ENCODE assay signal across 16 cellular contexts in the genomic region with DNA sequence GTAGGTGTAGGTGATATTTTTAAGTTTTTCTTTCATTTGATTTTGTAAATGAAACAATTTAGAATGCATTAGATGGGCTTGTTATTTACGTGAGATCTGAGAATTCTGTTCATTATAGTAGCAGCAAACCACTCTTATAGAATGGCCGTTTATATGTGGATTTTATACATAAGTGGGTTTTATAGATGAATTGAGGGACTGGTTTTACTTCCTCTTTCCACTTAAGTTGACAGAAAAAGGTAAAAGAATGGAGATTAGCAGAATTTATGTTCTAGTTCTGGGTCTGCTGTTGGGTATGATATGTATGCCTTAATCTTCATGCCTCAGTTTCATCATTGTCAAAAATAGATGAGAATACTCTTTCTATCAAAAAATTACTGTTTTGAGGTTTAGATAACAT.
DNase-seq lines count a peak whose midpoint lies in the region; ATAC-seq and TF ChIP-seq lines count a peak whose summit lies in the region.
"Had no signal": no experiment of that assay in that cellular context is flagged by ENCODE, and none has a peak within 500 bp of the region (broad histone marks: within the 10 kb centered on the region; RNA-seq: fewer than 3 reads in every experiment).

No MANE protein-coding gene starts in this region.

- H3K36me3 Mint-ChIP-seq in memory B cell: peaks cover 8% of the 10 kb centered on the region

- TF ChIP-seq CTCF in RWPE2 (IDR thresholded peaks at IDR 0.05; ENCODE audit: poor library complexity, severe bottlenecking): no peak

- ATAC-seq in GM18868 (IDR thresholded peaks at IDR 0.05; ENCODE audit: unreplicated experiment) (peak; percentile 51), HG03135 (IDR thresholded peaks at IDR 0.05; ENCODE audit: unreplicated experiment) (peak; percentile 48), RWPE2 (ENCODE audit: low read depth) (no peak), memory B cell (ENCODE audit: low read depth) (peak; percentile 76)
- ATAC-seq: activated CD8-positive, alpha-beta memory T cell treated with anti-CD3 and anti-CD28 coated beads, Interleukin-2, amount 10 ng/mL, durations not matched to agents 7 days and 5 days; left lung had no signal

- H3K9me3 ChIP-seq in RWPE2 (ENCODE audit: severe bottlenecking): peaks cover 2% of the 10 kb centered on the region
- no peaks in the 10 kb centered on the region for H3K9me3 ChIP-seq in effector memory CD4-positive, alpha-beta T cell (ENCODE audit: control insufficient read depth, low read length)
- H3K9me3 ChIP-seq: left lung, suprapubic skin had no signal

- DNase-seq in RWPE2 (ENCODE audit: low spot score) (no peak), memory B cell (ENCODE audit: low spot score in 2 of 2) (no peak), superior temporal gyrus (ENCODE audit: extremely low spot score) (no peak), nucleus accumbens (lab: John Stamatoyannopoulos, UW) (no peak)
- DNase-seq in activated CD4-positive, alpha-beta T cell treated with anti-CD3 and anti-CD28 coated beads, Interleukin-2, amount 50 U/mL, for 4 hours: no peak
- no peak for DNase-seq in effector memory CD4-positive, alpha-beta T cell
- DNase-seq: activated CD8-positive, alpha-beta memory T cell treated with anti-CD3 and anti-CD28 coated beads, Interleukin-2, amount 10 ng/mL, durations not matched to agents 7 days and 5 days; CD4-positive, CD25-positive, alpha-beta regulatory T cell; left lung; NCI-H1105 treated with DMSO at 0.1 percent for 48 hours; NCI-H446 treated with DMSO at 0.1 percent for 48 hours had no signal

- H3K27me3 Mint-ChIP-seq in memory B cell: no peaks in the 10 kb centered on the region
- H3K27me3 Mint-ChIP-seq: activated CD8-positive, alpha-beta memory T cell treated with anti-CD3 and anti-CD28 coated beads, Interleukin-2, amount 10 ng/mL, durations not matched to agents 7 days and 5 days; activated naive CD8-positive, alpha-beta T cell; CD4-positive, CD25-positive, alpha-beta regulatory T cell had no signal

- peak overlapping the region; percentile 51 for H3K4me3 Mint-ChIP-seq in memory B cell
- H3K4me3 Mint-ChIP-seq: activated CD8-positive, alpha-beta memory T cell treated with anti-CD3 and anti-CD28 coated beads, Interleukin-2, amount 10 ng/mL, durations not matched to agents 7 days and 5 days; activated naive CD8-positive, alpha-beta T cell; neural progenitor cell had no signal

- peaks cover 22% of the 10 kb centered on the region for H3K36me3 ChIP-seq in RWPE2 (ENCODE audit: low read depth)
- no peaks in the 10 kb centered on the region for H3K36me3 ChIP-seq in effector memory CD4-positive, alpha-beta T cell (ENCODE audit: control insufficient read depth, insufficient read depth, low read length)
- H3K36me3 ChIP-seq: suprapubic skin had no signal

- no peaks in the 10 kb centered on the region for H3K27me3 ChIP-seq in RWPE2 (ENCODE audit: insufficient read depth, poor library complexity, severe bottlenecking)
- no peaks in the 10 kb centered on the region for H3K27me3 ChIP-seq in effector memory CD4-positive, alpha-beta T cell (replicated peaks; ENCODE audit: control insufficient read depth, insufficient read depth, low read length, poor library complexity, severe bottlenecking)
- H3K27me3 ChIP-seq: left lung, neural progenitor cell, suprapubic skin had no signal

- peak overlapping the region; percentile 46 for H3K27ac ChIP-seq in RWPE2 (ENCODE audit: poor library complexity, severe bottlenecking)
- no peak overlapping the region for H3K27ac ChIP-seq in effector memory CD4-positive, alpha-beta T cell (ENCODE audit: insufficient read depth, low read length, poor library complexity, severe bottlenecking)
- H3K27ac ChIP-seq: left lung, neural progenitor cell, suprapubic skin had no signal

- peaks cover 27% of the 10 kb centered on the region for H3K4me1 ChIP-seq in RWPE2 (ENCODE audit: insufficient read depth, poor library complexity, severe bottlenecking)
- no peaks in the 10 kb centered on the region for H3K4me1 ChIP-seq in effector memory CD4-positive, alpha-beta T cell (ENCODE audit: control insufficient read depth, insufficient read depth, low read length, poor library complexity, severe bottlenecking)

- H3K4me3 ChIP-seq in RWPE2 (ENCODE audit: severe bottlenecking): no peak overlapping the region
- no peak overlapping the region for H3K4me3 ChIP-seq in effector memory CD4-positive, alpha-beta T cell (ENCODE audit: insufficient read depth, low read depth, low read length, poor library complexity, severe bottlenecking)
- H3K4me3 ChIP-seq: left lung, neural progenitor cell, suprapubic skin had no signal

- H3K9me3 Mint-ChIP-seq in memory B cell: no peaks in the 10 kb centered on the region
- H3K9me3 Mint-ChIP-seq: CD4-positive, CD25-positive, alpha-beta regulatory T cell had no signal

- H3K27ac Mint-ChIP-seq in memory B cell: no peak overlapping the region
- H3K27ac Mint-ChIP-seq: activated CD8-positive, alpha-beta memory T cell treated with anti-CD3 and anti-CD28 coated beads, Interleukin-2, amount 10 ng/mL, durations not matched to agents 7 days and 5 days; activated naive CD8-positive, alpha-beta T cell; CD4-positive, CD25-positive, alpha-beta regulatory T cell; neural progenitor cell had no signal

- peaks cover 20% of the 10 kb centered on the region for H3K4me1 Mint-ChIP-seq in memory B cell
